In genomic region chr1:228082260-228082974, GRCh38 we compare ENCODE assay signal across 8 cellular contexts. TPM values are rescaled to one million over a fixed set of nuclear protein-coding genes. Genes with fewer than 3 reads are reported as not detected.
DNase-seq lines count a peak whose midpoint lies in the region; ATAC-seq and TF ChIP-seq lines count a peak whose summit lies in the region.

TSS of gene ARF1 (plus strand) at chr1:228082708. CDS start at chr1:228097115, 14,407 bp downstream.

- H3K9me3 ChIP-seq in SK-N-MC (ENCODE audit: low read depth, low read length) (no peaks in the 10 kb centered on the region), suprapubic skin (no peaks in the 10 kb centered on the region)

- peak within 1 kb of the TSS; percentile 96 for H3K27ac Mint-ChIP-seq in activated naive CD4-positive, alpha-beta T cell treated with anti-CD3 and anti-CD28 coated beads, Interleukin-2, amount 10 ng/mL, durations not matched to agents 7 days and 5 days

- TF ChIP-seq CTCF in GM06990 (IDR thresholded peaks at IDR 0.05; ENCODE audit: insufficient read depth, low read length, poor library complexity, severe bottlenecking) (no peak), suprapubic skin (IDR thresholded peaks at IDR 0.05) (peak in 1 of 2 donors; percentile 22)

- peak; percentile 97 for DNase-seq in GM06990 (ENCODE audit: extremely low read depth, insufficient read length)
- DNase-seq in NCI-H1048 (lab: John Stamatoyannopoulos, UW), result peak; percentile 92
- DNase-seq in SK-N-MC (ENCODE audit: low read depth, low spot score), result peak; percentile 16
- DNase-seq in activated naive CD4-positive, alpha-beta T cell treated with anti-CD3 and anti-CD28 coated beads, Interleukin-2, amount 10 ng/mL, durations not matched to agents 7 days and 5 days, result peak; percentile 91
- peak; percentile 97 for DNase-seq in germinal center (ENCODE audit: low spot score)
- DNase-seq in occipital lobe (lab: John Stamatoyannopoulos, UW), result peak; percentile 89
- peak; percentile 92 for DNase-seq in suprapubic skin (ENCODE audit: low spot score in 2 of 2)

- H3K36me3 ChIP-seq in GM06990 (ENCODE audit: control insufficient read depth, insufficient read depth, low read length) (peaks cover under 1% of the 10 kb centered on the region; the same call in 1 of the 2 replicates), SK-N-MC (ENCODE audit: insufficient read depth, low read length) (peaks cover 25% of the 10 kb centered on the region), suprapubic skin (no peaks in the 10 kb centered on the region)

- no peaks in the 10 kb centered on the region for H3K27me3 ChIP-seq in GM06990 (replicated peaks; ENCODE audit: control insufficient read depth, insufficient read depth, low read length)
- H3K27me3 ChIP-seq in suprapubic skin, result no peaks in the 10 kb centered on the region

- peaks cover 46% of the 10 kb centered on the region for H3K4me1 Mint-ChIP-seq in activated naive CD4-positive, alpha-beta T cell treated with anti-CD3 and anti-CD28 coated beads, Interleukin-2, amount 10 ng/mL, durations not matched to agents 7 days and 5 days

- H3K27ac ChIP-seq in SK-N-MC (peak within 1 kb of the TSS; percentile 84), suprapubic skin (peak within 1 kb of the TSS; percentile 98)

- peak within 1 kb of the TSS; percentile 99 for H3K9ac ChIP-seq in SK-N-MC (ENCODE audit: insufficient read length)

- H3K36me3 Mint-ChIP-seq in activated naive CD4-positive, alpha-beta T cell treated with anti-CD3 and anti-CD28 coated beads, Interleukin-2, amount 10 ng/mL, durations not matched to agents 7 days and 5 days, result peaks cover 28% of the 10 kb centered on the region

- H3K9me3 Mint-ChIP-seq in activated naive CD4-positive, alpha-beta T cell treated with anti-CD3 and anti-CD28 coated beads, Interleukin-2, amount 10 ng/mL, durations not matched to agents 7 days and 5 days, result no peaks in the 10 kb centered on the region

- CTCF ChIA-PET in activated naive CD4-positive, alpha-beta T cell treated with anti-CD3 and anti-CD28 coated beads, Interleukin-2, amount 10 ng/mL, durations not matched to agents 7 days and 5 days (lab: Charles Lee), result interaction anchor here (1.0 kb wide), 1 partner anchor 319 kb away, joined by 3 read pairs; no protein-coding TSS in a partner anchor

- H3K4me3 ChIP-seq in GM06990 (replicated peaks; ENCODE audit: low read depth, low read length), result peak within 1 kb of the TSS; percentile 99
- peak within 1 kb of the TSS; percentile 93 for H3K4me3 ChIP-seq in SK-N-MC
- H3K4me3 ChIP-seq in suprapubic skin, result peak within 1 kb of the TSS; percentile 97

- 0% methylated on average over 17 of the region's 89 CpGs for WGBS in suprapubic skin

- no peaks in the 10 kb centered on the region for H3K27me3 Mint-ChIP-seq in activated naive CD4-positive, alpha-beta T cell treated with anti-CD3 and anti-CD28 coated beads, Interleukin-2, amount 10 ng/mL, durations not matched to agents 7 days and 5 days

- peak; percentile 60 for ATAC-seq in HG02571 (IDR thresholded peaks at IDR 0.05; ENCODE audit: unreplicated experiment)

- TF ChIP-seq POLR2A in suprapubic skin (IDR thresholded peaks at IDR 0.05), result peak; percentile 69 to 96

- no peak for TF ChIP-seq EP300 in suprapubic skin (IDR thresholded peaks at IDR 0.05)

- peak within 1 kb of the TSS; percentile 93 for H3K4me3 Mint-ChIP-seq in activated naive CD4-positive, alpha-beta T cell treated with anti-CD3 and anti-CD28 coated beads, Interleukin-2, amount 10 ng/mL, durations not matched to agents 7 days and 5 days

- peaks cover 52% of the 10 kb centered on the region for H3K4me1 ChIP-seq in suprapubic skin

RNA-seq across cellular contexts. Expression of gene ARF1, which starts in this region (rescaled TPM):
- total RNA-seq in occipital lobe, result 96.2 TPM
- 100 to 1,000 TPM; 284 to 385 (median 362) TPM for total RNA-seq in suprapubic skin

Comparison
In these comparisons a context has a peak if more than half of its experiments do, and no peak if none do; other contexts are left out.
1. Peak in every context shown above with its lines: DNase-seq, ATAC-seq, H3K4me3 ChIP-seq and H3K27ac ChIP-seq.
2. DNase-seq: peak in every context shown above with its lines; median percentile 97 in GM06990; 97 in germinal center; 92 in NCI-H1048; 92 in suprapubic skin; 91 in activated naive CD4-positive, alpha-beta T cell treated with anti-CD3 and anti-CD28 coated beads, Interleukin-2, amount 10 ng/mL, durations not matched to agents 7 days and 5 days; 89 in occipital lobe; 16 in SK-N-MC.